12 cellular contexts compared by ENCODE assay signal in genomic region chr13:112756967-112757758, GRCh38.
DNase-seq lines count a peak whose midpoint lies in the region; ATAC-seq and TF ChIP-seq lines count a peak whose summit lies in the region.
"Had no signal": no experiment of that assay in that cellular context is flagged by ENCODE, and none has a peak within 500 bp of the region (broad histone marks: within the 10 kb centered on the region; RNA-seq: fewer than 3 reads in every experiment).

No MANE protein-coding gene starts in this region.

- H3K27ac ChIP-seq in HUES48 (ENCODE audit: low read depth, low read length) (peak overlapping the region; percentile 59), SJCRH30 (peak overlapping the region; percentile 46; the same call in 1 of the 2 replicates), hepatocyte (peak overlapping the region; percentile 58)
- H3K27ac ChIP-seq: BLaER1 treated with 17β-estradiol and CSF1 and Interleukin-3, amounts not matched to agents 10 nM and 100 nM had no signal

- peak; percentile 36 to 60 for DNase-seq in SJCRH30
- peak; percentile 39 for DNase-seq in hepatocyte (ENCODE audit: low spot score)
- peak; percentile 28 for DNase-seq in renal cortical epithelial cell (ENCODE audit: low read depth)
- no peak for DNase-seq in T-helper 9 cell
- DNase-seq in NCI-H446 treated with DMSO at 0.1 percent for 48 hours (lab: John Stamatoyannopoulos, UW), result no peak
- DNase-seq in NCI-H446 (lab: John Stamatoyannopoulos, UW), result no peak
- DNase-seq: OCI-M1; stimulated activated CD4-positive, alpha-beta T cell treated with anti-CD3 and anti-CD28 coated beads, Interleukin-4, amount 100 ng/mL, for 4 hours had no signal

- peaks cover 80% of the 10 kb centered on the region for H3K79me2 ChIP-seq in hepatocyte

- H3K9me3 ChIP-seq in HUES48 (ENCODE audit: control insufficient read depth, insufficient read depth, low read length), result no peaks in the 10 kb centered on the region
- no peaks in the 10 kb centered on the region for H3K9me3 ChIP-seq in SJCRH30 (replicated peaks)
- no peaks in the 10 kb centered on the region for H3K9me3 ChIP-seq in hepatocyte (ENCODE audit: low read depth)

- H3K4me3 ChIP-seq in HUES48 (ENCODE audit: low read depth, low read length) (no peak overlapping the region), SJCRH30 (no peak overlapping the region), hepatocyte (no peak overlapping the region)
- H3K4me3 ChIP-seq: BLaER1 treated with 17β-estradiol and CSF1 and Interleukin-3, amounts not matched to agents 10 nM and 100 nM had no signal

- H3K4me2 ChIP-seq in hepatocyte, result peak overlapping the region; percentile 41
- H3K4me2 ChIP-seq: BLaER1 treated with 17β-estradiol and CSF1 and Interleukin-3, amounts not matched to agents 10 nM and 100 nM had no signal

- no peak for TF ChIP-seq CTCF in hepatocyte (IDR thresholded peaks at IDR 0.05; ENCODE audit: poor library complexity)

- peaks cover 12% of the 10 kb centered on the region for H4K20me1 ChIP-seq in hepatocyte (ENCODE audit: insufficient read depth, poor library complexity, severe bottlenecking)

- no peak for ATAC-seq in GM18498 (IDR thresholded peaks at IDR 0.05; ENCODE audit: unreplicated experiment)
- ATAC-seq: HCT116 had no signal

- H3K27me3 ChIP-seq in HUES48 (ENCODE audit: control insufficient read depth, insufficient read depth, low read length) (no peaks in the 10 kb centered on the region), SJCRH30 (no peaks in the 10 kb centered on the region), hepatocyte (no peaks in the 10 kb centered on the region)
- H3K27me3 ChIP-seq: BLaER1 treated with 17β-estradiol and CSF1 and Interleukin-3, amounts not matched to agents 10 nM and 100 nM had no signal

- no peak overlapping the region for H3K9ac ChIP-seq in HUES48 (ENCODE audit: low read depth, low read length)
- H3K9ac ChIP-seq: BLaER1 treated with 17β-estradiol and CSF1 and Interleukin-3, amounts not matched to agents 10 nM and 100 nM had no signal

- H3K36me3 ChIP-seq in HUES48 (ENCODE audit: control insufficient read depth, insufficient read depth, low read length) (no peaks in the 10 kb centered on the region), SJCRH30 (no peaks in the 10 kb centered on the region), hepatocyte (replicated peaks; ENCODE audit: insufficient read depth, low read depth) (no peaks in the 10 kb centered on the region)

- no peak overlapping the region for H2AFZ ChIP-seq in hepatocyte

- no peaks in the 10 kb centered on the region for H3K9me2 ChIP-seq in hepatocyte (replicated peaks; ENCODE audit: insufficient read depth)

- H3K4me1 ChIP-seq in HUES48 (ENCODE audit: control insufficient read depth, insufficient read depth, low read length) (peaks cover 4% of the 10 kb centered on the region; the same call in 1 of the 2 replicates), SJCRH30 (no peaks in the 10 kb centered on the region), hepatocyte (ENCODE audit: insufficient read depth) (peaks cover 33% of the 10 kb centered on the region)

- 50% methylated on average over 16 of the region's 16 CpGs for WGBS in hepatocyte (ENCODE audit: low lambda C conversion rate, missing lambda C conversion rate)

Comparison
In these comparisons a context has a peak if more than half of its experiments do, and no peak if none do; other contexts are left out.
1. DNase-seq: peak in SJCRH30 (2 of 2), hepatocyte (single experiment) and renal cortical epithelial cell (single experiment); none in T-helper 9 cell (single experiment), NCI-H446 treated with DMSO at 0.1 percent for 48 hours (single experiment) and NCI-H446 (0 of 2).
2. Peak in every context shown above with its lines, with median percentiles within 50 percentile points of each other: H3K27ac ChIP-seq.